Comparison of ENCODE assay signal across 1 cellular context in the genomic region with DNA sequence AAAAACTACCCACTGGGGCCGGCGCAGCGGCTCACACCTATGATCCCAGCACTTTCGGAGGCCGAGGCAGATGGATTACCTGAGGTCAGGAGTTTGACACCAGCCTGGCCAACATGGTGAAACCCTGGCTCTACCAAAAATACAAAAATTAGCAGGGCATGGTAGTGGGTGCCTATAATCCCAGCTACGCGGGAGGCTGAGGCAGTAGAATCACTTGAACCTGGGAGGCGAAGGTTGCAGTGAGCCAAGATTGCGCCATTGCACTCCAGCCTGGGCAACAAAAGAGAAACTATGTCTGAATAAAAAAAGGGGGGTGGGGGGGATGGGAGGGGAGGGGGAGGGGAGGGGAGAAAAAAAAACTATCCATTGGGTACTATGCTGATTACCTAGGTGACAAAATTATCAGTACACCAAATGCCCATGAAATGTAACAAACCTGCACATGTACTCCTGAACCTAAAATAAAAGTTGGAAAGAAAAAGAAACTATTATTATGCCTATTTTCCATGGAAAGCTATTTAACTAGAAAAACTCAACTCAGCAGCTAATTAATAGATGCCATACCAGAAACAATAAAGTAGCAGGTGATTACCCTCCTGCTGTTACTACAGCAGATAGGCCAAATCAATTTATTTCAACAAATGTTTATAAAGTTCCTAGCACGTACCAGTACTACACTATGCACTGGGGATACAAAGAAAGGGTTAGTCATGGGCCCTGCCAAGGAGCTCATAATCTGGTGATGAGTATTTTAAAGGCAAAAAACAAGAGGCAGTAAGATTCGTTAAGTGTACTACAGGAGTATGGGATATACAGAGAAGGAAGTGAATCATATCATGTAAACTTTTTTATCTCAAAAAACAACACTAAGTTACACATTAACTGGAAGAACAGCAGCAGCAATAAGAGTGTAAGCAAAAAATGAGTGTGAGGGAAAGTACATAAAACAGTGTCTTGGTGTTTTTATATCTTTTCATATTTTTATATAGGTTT.
TF ChIP-seq lines count a peak whose summit lies in the region.

No MANE protein-coding gene starts in this region.

TF ChIP-seq in HepG2, 621 proteins besides CTCF, POLR2A, EP300 and RAD21 (continued from another document and continues in another):
- TF ChIP-seq, protein P1, sequence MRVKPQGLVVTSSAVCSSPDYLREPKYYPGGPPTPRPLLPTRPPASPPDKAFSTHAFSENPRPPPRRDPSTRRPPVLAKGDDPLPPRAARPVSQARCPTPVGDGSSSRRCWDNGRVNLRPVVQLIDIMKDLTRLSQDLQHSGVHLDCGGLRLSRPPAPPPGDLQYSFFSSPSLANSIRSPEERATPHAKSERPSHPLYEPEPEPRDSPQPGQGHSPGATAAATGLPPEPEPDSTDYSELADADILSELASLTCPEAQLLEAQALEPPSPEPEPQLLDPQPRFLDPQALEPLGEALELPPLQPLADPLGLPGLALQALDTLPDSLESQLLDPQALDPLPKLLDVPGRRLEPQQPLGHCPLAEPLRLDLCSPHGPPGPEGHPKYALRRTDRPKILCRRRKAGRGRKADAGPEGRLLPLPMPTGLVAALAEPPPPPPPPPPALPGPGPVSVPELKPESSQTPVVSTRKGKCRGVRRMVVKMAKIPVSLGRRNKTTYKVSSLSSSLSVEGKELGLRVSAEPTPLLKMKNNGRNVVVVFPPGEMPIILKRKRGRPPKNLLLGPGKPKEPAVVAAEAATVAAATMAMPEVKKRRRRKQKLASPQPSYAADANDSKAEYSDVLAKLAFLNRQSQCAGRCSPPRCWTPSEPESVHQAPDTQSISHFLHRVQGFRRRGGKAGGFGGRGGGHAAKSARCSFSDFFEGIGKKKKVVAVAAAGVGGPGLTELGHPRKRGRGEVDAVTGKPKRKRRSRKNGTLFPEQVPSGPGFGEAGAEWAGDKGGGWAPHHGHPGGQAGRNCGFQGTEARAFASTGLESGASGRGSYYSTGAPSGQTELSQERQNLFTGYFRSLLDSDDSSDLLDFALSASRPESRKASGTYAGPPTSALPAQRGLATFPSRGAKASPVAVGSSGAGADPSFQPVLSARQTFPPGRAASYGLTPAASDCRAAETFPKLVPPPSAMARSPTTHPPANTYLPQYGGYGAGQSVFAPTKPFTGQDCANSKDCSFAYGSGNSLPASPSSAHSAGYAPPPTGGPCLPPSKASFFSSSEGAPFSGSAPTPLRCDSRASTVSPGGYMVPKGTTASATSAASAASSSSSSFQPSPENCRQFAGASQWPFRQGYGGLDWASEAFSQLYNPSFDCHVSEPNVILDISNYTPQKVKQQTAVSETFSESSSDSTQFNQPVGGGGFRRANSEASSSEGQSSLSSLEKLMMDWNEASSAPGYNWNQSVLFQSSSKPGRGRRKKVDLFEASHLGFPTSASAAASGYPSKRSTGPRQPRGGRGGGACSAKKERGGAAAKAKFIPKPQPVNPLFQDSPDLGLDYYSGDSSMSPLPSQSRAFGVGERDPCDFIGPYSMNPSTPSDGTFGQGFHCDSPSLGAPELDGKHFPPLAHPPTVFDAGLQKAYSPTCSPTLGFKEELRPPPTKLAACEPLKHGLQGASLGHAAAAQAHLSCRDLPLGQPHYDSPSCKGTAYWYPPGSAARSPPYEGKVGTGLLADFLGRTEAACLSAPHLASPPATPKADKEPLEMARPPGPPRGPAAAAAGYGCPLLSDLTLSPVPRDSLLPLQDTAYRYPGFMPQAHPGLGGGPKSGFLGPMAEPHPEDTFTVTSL (CRISPR knock-in tag; IDR thresholded peaks at IDR 0.05; ENCODE audit: borderline replicate concordance) = peak; percentile 80; the same call in 1 of the 2 replicates
- TF ChIP-seq GATAD2A (CRISPR knock-in tag; IDR thresholded peaks at IDR 0.05) (peak; percentile 81), ZNF780A (CRISPR knock-in tag; IDR thresholded peaks at IDR 0.05) (no peak), FOSL2 (CRISPR knock-in tag; IDR thresholded peaks at IDR 0.05) (peak; percentile 80), MEIS1 (CRISPR knock-in tag; IDR thresholded peaks at IDR 0.05; ENCODE audit: borderline replicate concordance) (no peak), SAP130 (CRISPR knock-in tag; IDR thresholded peaks at IDR 0.05; ENCODE audit: low read depth) (peak; percentile 42; the same call in 1 of the 2 replicates), ZNF652 (CRISPR knock-in tag; IDR thresholded peaks at IDR 0.05; ENCODE audit: borderline replicate concordance, low read depth) (0 out of 2 replicates have a peak, but pooled peaks have one; percentile 30), KAT8 (CRISPR knock-in tag; IDR thresholded peaks at IDR 0.05) (0 out of 2 replicates have a peak, but pooled peaks have one; percentile 29), SMARCC2 (IDR thresholded peaks at IDR 0.05) (no peak), NCOA2 (CRISPR knock-in tag; IDR thresholded peaks at IDR 0.05) (peak; percentile 48; the same call in 1 of the 2 replicates), FOXP1 (IDR thresholded peaks at IDR 0.05) (peak; percentile 54; the same call in 1 of the 2 replicates), FOXP1 (CRISPR knock-in tag; IDR thresholded peaks at IDR 0.05) (peak; percentile 93), ZNF546 (CRISPR knock-in tag; conservative IDR thresholded peaks at IDR 0.05) (no peak), FOXA3 (CRISPR knock-in tag; IDR thresholded peaks at IDR 0.05) (peak; percentile 80), ZBTB7A (CRISPR knock-in tag; IDR thresholded peaks at IDR 0.05) (no peak), GTF2F1 (IDR thresholded peaks at IDR 0.05; ENCODE audit: low read length) (no peak), RFX5 (IDR thresholded peaks at IDR 0.05; ENCODE audit: low read depth, low read length) (no peak), SNAPC2 (CRISPR knock-in tag; IDR thresholded peaks at IDR 0.05) (no peak), PLRG1 (conservative IDR thresholded peaks at IDR 0.05) (no peak), MIER3 (CRISPR knock-in tag; IDR thresholded peaks at IDR 0.05; ENCODE audit: borderline replicate concordance) (peak; percentile 32; the same call in 1 of the 2 replicates), RARA (CRISPR knock-in tag; IDR thresholded peaks at IDR 0.05) (no peak), CEBPB (IDR thresholded peaks at IDR 0.05; ENCODE audit: borderline replicate concordance, low read depth, low read length) (no peak), CCDC6 (CRISPR knock-in tag; IDR thresholded peaks at IDR 0.05) (no peak), NFYB (CRISPR knock-in tag; IDR thresholded peaks at IDR 0.05) (no peak), ZNF530 (CRISPR knock-in tag; IDR thresholded peaks at IDR 0.05; ENCODE audit: low read depth) (no peak), ZNF224 (CRISPR knock-in tag; IDR thresholded peaks at IDR 0.05) (no peak), FOSL1 (CRISPR knock-in tag; IDR thresholded peaks at IDR 0.05; ENCODE audit: borderline replicate concordance) (peak; percentile 75; the same call in 1 of the 2 replicates), ZNF121 (CRISPR knock-in tag; IDR thresholded peaks at IDR 0.05) (no peak)
- TF ChIP-seq, protein P2, sequence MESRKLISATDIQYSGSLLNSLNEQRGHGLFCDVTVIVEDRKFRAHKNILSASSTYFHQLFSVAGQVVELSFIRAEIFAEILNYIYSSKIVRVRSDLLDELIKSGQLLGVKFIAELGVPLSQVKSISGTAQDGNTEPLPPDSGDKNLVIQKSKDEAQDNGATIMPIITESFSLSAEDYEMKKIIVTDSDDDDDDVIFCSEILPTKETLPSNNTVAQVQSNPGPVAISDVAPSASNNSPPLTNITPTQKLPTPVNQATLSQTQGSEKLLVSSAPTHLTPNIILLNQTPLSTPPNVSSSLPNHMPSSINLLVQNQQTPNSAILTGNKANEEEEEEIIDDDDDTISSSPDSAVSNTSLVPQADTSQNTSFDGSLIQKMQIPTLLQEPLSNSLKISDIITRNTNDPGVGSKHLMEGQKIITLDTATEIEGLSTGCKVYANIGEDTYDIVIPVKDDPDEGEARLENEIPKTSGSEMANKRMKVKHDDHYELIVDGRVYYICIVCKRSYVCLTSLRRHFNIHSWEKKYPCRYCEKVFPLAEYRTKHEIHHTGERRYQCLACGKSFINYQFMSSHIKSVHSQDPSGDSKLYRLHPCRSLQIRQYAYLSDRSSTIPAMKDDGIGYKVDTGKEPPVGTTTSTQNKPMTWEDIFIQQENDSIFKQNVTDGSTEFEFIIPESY (CRISPR knock-in tag; IDR thresholded peaks at IDR 0.05) = peak; percentile 60; the same call in 1 of the 2 replicates
- TF ChIP-seq, protein P3, sequence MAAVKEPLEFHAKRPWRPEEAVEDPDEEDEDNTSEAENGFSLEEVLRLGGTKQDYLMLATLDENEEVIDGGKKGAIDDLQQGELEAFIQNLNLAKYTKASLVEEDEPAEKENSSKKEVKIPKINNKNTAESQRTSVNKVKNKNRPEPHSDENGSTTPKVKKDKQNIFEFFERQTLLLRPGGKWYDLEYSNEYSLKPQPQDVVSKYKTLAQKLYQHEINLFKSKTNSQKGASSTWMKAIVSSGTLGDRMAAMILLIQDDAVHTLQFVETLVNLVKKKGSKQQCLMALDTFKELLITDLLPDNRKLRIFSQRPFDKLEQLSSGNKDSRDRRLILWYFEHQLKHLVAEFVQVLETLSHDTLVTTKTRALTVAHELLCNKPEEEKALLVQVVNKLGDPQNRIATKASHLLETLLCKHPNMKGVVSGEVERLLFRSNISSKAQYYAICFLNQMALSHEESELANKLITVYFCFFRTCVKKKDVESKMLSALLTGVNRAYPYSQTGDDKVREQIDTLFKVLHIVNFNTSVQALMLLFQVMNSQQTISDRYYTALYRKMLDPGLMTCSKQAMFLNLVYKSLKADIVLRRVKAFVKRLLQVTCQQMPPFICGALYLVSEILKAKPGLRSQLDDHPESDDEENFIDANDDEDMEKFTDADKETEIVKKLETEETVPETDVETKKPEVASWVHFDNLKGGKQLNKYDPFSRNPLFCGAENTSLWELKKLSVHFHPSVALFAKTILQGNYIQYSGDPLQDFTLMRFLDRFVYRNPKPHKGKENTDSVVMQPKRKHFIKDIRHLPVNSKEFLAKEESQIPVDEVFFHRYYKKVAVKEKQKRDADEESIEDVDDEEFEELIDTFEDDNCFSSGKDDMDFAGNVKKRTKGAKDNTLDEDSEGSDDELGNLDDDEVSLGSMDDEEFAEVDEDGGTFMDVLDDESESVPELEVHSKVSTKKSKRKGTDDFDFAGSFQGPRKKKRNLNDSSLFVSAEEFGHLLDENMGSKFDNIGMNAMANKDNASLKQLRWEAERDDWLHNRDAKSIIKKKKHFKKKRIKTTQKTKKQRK (IDR thresholded peaks at IDR 0.05; ENCODE audit: low read length) = no peak
- TF ChIP-seq, protein P4, sequence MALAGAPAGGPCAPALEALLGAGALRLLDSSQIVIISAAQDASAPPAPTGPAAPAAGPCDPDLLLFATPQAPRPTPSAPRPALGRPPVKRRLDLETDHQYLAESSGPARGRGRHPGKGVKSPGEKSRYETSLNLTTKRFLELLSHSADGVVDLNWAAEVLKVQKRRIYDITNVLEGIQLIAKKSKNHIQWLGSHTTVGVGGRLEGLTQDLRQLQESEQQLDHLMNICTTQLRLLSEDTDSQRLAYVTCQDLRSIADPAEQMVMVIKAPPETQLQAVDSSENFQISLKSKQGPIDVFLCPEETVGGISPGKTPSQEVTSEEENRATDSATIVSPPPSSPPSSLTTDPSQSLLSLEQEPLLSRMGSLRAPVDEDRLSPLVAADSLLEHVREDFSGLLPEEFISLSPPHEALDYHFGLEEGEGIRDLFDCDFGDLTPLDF (CRISPR knock-in tag; IDR thresholded peaks at IDR 0.05) = no peak
- TF ChIP-seq, protein P5, sequence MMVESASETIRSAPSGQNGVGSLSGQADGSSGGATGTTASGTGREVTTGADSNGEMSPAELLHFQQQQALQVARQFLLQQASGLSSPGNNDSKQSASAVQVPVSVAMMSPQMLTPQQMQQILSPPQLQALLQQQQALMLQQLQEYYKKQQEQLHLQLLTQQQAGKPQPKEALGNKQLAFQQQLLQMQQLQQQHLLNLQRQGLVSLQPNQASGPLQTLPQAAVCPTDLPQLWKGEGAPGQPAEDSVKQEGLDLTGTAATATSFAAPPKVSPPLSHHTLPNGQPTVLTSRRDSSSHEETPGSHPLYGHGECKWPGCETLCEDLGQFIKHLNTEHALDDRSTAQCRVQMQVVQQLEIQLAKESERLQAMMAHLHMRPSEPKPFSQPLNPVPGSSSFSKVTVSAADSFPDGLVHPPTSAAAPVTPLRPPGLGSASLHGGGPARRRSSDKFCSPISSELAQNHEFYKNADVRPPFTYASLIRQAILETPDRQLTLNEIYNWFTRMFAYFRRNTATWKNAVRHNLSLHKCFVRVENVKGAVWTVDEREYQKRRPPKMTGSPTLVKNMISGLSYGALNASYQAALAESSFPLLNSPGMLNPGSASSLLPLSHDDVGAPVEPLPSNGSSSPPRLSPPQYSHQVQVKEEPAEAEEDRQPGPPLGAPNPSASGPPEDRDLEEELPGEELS (CRISPR knock-in tag; IDR thresholded peaks at IDR 0.05) = peak; percentile 61
- TF ChIP-seq, protein P6, sequence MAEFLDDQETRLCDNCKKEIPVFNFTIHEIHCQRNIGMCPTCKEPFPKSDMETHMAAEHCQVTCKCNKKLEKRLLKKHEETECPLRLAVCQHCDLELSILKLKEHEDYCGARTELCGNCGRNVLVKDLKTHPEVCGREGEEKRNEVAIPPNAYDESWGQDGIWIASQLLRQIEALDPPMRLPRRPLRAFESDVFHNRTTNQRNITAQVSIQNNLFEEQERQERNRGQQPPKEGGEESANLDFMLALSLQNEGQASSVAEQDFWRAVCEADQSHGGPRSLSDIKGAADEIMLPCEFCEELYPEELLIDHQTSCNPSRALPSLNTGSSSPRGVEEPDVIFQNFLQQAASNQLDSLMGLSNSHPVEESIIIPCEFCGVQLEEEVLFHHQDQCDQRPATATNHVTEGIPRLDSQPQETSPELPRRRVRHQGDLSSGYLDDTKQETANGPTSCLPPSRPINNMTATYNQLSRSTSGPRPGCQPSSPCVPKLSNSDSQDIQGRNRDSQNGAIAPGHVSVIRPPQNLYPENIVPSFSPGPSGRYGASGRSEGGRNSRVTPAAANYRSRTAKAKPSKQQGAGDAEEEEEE (CRISPR knock-in tag; IDR thresholded peaks at IDR 0.05; ENCODE audit: borderline replicate concordance) = no peak
- TF ChIP-seq, protein P7, sequence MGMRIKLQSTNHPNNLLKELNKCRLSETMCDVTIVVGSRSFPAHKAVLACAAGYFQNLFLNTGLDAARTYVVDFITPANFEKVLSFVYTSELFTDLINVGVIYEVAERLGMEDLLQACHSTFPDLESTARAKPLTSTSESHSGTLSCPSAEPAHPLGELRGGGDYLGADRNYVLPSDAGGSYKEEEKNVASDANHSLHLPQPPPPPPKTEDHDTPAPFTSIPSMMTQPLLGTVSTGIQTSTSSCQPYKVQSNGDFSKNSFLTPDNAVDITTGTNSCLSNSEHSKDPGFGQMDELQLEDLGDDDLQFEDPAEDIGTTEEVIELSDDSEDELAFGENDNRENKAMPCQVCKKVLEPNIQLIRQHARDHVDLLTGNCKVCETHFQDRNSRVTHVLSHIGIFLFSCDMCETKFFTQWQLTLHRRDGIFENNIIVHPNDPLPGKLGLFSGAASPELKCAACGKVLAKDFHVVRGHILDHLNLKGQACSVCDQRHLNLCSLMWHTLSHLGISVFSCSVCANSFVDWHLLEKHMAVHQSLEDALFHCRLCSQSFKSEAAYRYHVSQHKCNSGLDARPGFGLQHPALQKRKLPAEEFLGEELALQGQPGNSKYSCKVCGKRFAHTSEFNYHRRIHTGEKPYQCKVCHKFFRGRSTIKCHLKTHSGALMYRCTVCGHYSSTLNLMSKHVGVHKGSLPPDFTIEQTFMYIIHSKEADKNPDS (CRISPR knock-in tag; IDR thresholded peaks at IDR 0.05) = no peak
- TF ChIP-seq, protein P8, sequence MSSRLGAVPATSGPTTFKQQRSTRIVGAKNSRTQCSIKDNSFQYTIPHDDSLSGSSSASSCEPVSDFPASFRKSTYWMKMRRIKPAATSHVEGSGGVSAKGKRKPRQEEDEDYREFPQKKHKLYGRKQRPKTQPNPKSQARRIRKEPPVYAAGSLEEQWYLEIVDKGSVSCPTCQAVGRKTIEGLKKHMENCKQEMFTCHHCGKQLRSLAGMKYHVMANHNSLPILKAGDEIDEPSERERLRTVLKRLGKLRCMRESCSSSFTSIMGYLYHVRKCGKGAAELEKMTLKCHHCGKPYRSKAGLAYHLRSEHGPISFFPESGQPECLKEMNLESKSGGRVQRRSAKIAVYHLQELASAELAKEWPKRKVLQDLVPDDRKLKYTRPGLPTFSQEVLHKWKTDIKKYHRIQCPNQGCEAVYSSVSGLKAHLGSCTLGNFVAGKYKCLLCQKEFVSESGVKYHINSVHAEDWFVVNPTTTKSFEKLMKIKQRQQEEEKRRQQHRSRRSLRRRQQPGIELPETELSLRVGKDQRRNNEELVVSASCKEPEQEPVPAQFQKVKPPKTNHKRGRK (CRISPR knock-in tag; IDR thresholded peaks at IDR 0.05) = no peak
